Comparison of ENCODE assay signal across 14 cellular contexts in the genomic region with DNA sequence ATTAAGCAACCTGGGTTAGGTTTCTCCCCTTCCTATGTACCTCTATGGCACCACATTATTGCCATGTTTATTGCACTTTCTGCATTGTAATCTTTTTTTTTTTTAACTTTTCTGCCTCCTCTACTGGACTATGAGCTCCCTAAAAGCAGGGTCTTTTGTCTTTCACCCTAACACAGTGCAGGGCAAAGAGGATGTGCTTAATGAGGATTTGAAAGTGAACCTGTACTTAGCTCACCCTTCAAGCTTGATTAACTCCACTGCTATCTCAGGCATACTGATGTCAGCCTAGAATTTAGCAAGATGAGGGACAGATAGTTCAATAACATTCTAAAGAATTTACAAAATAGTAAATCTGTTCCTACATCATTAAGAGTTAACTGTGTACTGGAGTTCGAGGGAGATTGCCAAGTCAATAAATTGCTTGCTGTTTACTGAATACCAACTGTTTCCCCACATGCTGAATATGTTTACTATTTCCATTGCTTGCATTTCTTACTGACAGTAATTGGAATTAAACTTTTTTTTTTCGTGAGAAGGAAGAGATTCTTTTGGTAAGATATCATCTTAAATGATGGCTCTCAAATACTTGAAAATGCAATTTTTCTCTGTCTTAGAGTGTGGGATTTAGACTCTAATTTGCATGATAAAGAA. TPM values are rescaled to one million over a fixed set of nuclear protein-coding genes. Genes with fewer than 3 reads are reported as not detected.
DNase-seq lines count a peak whose midpoint lies in the region; ATAC-seq and TF ChIP-seq lines count a peak whose summit lies in the region.
"Had no signal": no experiment of that assay in that cellular context is flagged by ENCODE, and none has a peak within 500 bp of the region (broad histone marks: within the 10 kb centered on the region; RNA-seq: fewer than 3 reads in every experiment).

No MANE protein-coding gene starts in this region.

- H3K23ac ChIP-seq in mesendoderm (ENCODE audit: low read length) = no peak overlapping the region

- H3K9me3 ChIP-seq in spleen = no peaks in the 10 kb centered on the region
- H3K9me3 ChIP-seq: ascending aorta, pancreas, upper lobe of left lung had no signal

- H3K36me3 ChIP-seq in spleen (no peaks in the 10 kb centered on the region), mesendoderm (ENCODE audit: control insufficient read depth, insufficient read depth, low read length) (no peaks in the 10 kb centered on the region)
- H3K36me3 ChIP-seq: ascending aorta, pancreas, upper lobe of left lung had no signal

- intact Hi-C loops in spleen (cut with DNase I; ENCODE audit: low total_unique reads) = no loop called here

- DNase-seq in AG04449 (ENCODE audit: low read depth, low spot score) = peak; percentile 2
- DNase-seq in spleen = no peak
- no peak for DNase-seq in HUDEP-2 (lab: John Stamatoyannopoulos, UW; ENCODE audit: unreplicated experiment in 76 of 76)
- no peak for DNase-seq in mesendoderm
- DNase-seq in activated CD8-positive, alpha-beta memory T cell treated with anti-CD3 and anti-CD28 coated beads, Interleukin-2, amount 50 U/mL, for 48 hours = no peak
- DNase-seq: activated CD8-positive, alpha-beta T cell treated with anti-CD3 and anti-CD28 coated beads for 36 hours; NCI-H345; pancreas; upper lobe of left lung had no signal

- TF ChIP-seq CTCF in AG04449 (IDR thresholded peaks at IDR 0.05; ENCODE audit: insufficient read depth, low read length, missing control alignments) = no peak
- TF ChIP-seq CTCF in spleen (IDR thresholded peaks at IDR 0.05 in 8 of 11, conservative IDR thresholded peaks at IDR 0.05 in 3 of 11) = no peak

- WGBS in spleen, 5 donors = 62 to 72% (median 71%) methylated on average over 2 of the region's 2 CpGs
- no CpG with 5 or more reads among the region's 2 CpGs for WGBS in mesendoderm (ENCODE audit: extremely low coverage, insufficient coverage, low lambda C conversion rate)

- H3K4me3 ChIP-seq in AG04449 (ENCODE audit: low read depth, low read length) (no peak overlapping the region), spleen (no peak overlapping the region), mesendoderm (ENCODE audit: low read length) (no peak overlapping the region)
- H3K4me3 ChIP-seq: ascending aorta, pancreas, upper lobe of left lung had no signal

- H4K8ac ChIP-seq in mesendoderm (ENCODE audit: low read depth, low read length) = no peak overlapping the region

- H2BK15ac ChIP-seq in mesendoderm (replicated peaks; ENCODE audit: low read depth) = no peak overlapping the region

- no peak overlapping the region for H4K5ac ChIP-seq in mesendoderm (ENCODE audit: low read length)

- no peak overlapping the region for H3K9ac ChIP-seq in mesendoderm (ENCODE audit: low read length)

- H2BK120ac ChIP-seq in mesendoderm (ENCODE audit: low read depth, low read length) = no peak overlapping the region

- H3K4me1 ChIP-seq in spleen (peaks cover 0 to 22% (median 3%) of the 10 kb centered on the region in 6 donors), mesendoderm (ENCODE audit: control insufficient read depth, low read depth, low read length) (no peaks in the 10 kb centered on the region)
- H3K4me1 ChIP-seq: ascending aorta, pancreas had no signal

- no peak overlapping the region for H3K4me2 ChIP-seq in mesendoderm (ENCODE audit: low read length)

- no peak for TF ChIP-seq POLR2A in spleen (IDR thresholded peaks at IDR 0.05)

- POLR2A ChIA-PET in AG04449 (lab: Yijun Ruan, JAX) = no interaction called here

- no peak overlapping the region for H3K56ac ChIP-seq in mesendoderm (ENCODE audit: low read length)

- ATAC-seq in GM18907 (IDR thresholded peaks at IDR 0.05; ENCODE audit: unreplicated experiment) = peak; percentile 93
- ATAC-seq in GM21786 (IDR thresholded peaks at IDR 0.05; ENCODE audit: unreplicated experiment) = peak; percentile 100
- peak; percentile 99 for ATAC-seq in HG03354 (IDR thresholded peaks at IDR 0.05; ENCODE audit: poor library complexity, severe bottlenecking, unreplicated experiment)
- ATAC-seq: activated CD8-positive, alpha-beta T cell treated with anti-CD3 and anti-CD28 coated beads for 36 hours; pancreas had no signal

- H3K79me2 ChIP-seq in mesendoderm (ENCODE audit: control insufficient read depth, insufficient read depth, low read length) = no peaks in the 10 kb centered on the region

- H3K27me3 ChIP-seq in spleen (replicated peaks in 1 of 7) (no peaks in the 10 kb centered on the region), mesendoderm (ENCODE audit: insufficient read depth, low read length, poor library complexity) (no peaks in the 10 kb centered on the region)
- H3K27me3 ChIP-seq: ascending aorta, upper lobe of left lung had no signal

- no peak overlapping the region for H2BK5ac ChIP-seq in mesendoderm (ENCODE audit: low read length)

- H3K18ac ChIP-seq in mesendoderm (ENCODE audit: low read length) = no peak overlapping the region

- H3K79me1 ChIP-seq in mesendoderm (ENCODE audit: low read length) = no peaks in the 10 kb centered on the region

- H3K27ac ChIP-seq in spleen (no peak overlapping the region), mesendoderm (ENCODE audit: low read depth, low read length) (no peak overlapping the region)
- H3K27ac ChIP-seq: ascending aorta, pancreas, upper lobe of left lung had no signal

- CTCF ChIA-PET in AG04449 (lab: Yijun Ruan, JAX) = interaction anchor here (1.0 kb wide), 1 partner anchor 20 kb away, joined by 3 read pairs; no protein-coding TSS in a partner anchor

- H3K4ac ChIP-seq in mesendoderm (ENCODE audit: low read depth, low read length) = no peak overlapping the region

- no peak overlapping the region for H2AK5ac ChIP-seq in mesendoderm (ENCODE audit: low read length)

RNA-seq across cellular contexts. Expression of a gene that starts 15.7 kb away (rescaled TPM):
- 10 to 100 TPM; 15.7 to 28.0 (median 25.2) TPM for total RNA-seq in spleen
- 10 to 100 TPM in 1 of 3 donors, 1 to 10 TPM in 2; 5.5 to 16.1 (median 7.4) TPM for polyA plus RNA-seq in spleen
- 0.08 TPM for polyA plus RNA-seq in mesendoderm (2013, experiment 1 of 2)
- polyA plus RNA-seq in mesendoderm (2013, experiment 2 of 2) = 0.10 TPM
- polyA plus RNA-seq: IgD-negative memory B cell had no signal
